ENCODE assay signal across 8 cellular contexts in the genomic region with DNA sequence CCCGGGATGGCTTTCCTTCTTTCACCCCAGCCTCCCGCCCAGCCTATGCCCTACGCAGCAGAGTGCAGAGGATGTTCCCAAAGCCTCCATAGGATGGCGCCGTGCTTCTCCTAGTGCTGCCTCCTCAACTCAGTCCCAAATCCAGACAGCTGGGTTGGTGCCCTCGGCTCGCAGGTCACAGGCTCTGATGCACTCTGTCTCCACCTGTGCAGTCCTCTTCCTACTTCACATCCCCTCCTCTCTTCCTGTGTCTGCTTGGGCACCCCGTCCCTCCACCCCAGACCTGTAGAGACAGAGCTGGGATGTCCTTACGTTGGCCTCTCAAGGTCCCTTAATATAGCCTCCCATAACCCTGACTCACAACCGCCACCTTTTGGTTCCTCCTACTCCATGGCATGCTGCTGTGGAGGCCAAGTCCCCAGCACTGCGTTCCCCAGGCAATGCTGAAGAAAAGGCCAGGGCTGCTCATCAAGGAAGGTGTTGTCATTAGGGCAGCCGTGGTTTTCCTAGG.
A peak's percentile ranks its signal among the peaks of the same experiment; 100 is the strongest.
DNase-seq lines count a peak whose midpoint lies in the region; ATAC-seq lines count a peak whose summit lies in the region.

No MANE protein-coding gene starts in this region.

- DNase-seq in COLO668 (lab: John Stamatoyannopoulos, UW; ENCODE audit: unreplicated experiment) (peak; percentile 14), T-helper 9 cell (peak; percentile 5), globus pallidus (ENCODE audit: low spot score) (peak; percentile 33), kidney glomerular epithelial cell (lab: John Stamatoyannopoulos, UW) (no peak), NCI-H1436 treated with DMSO at 0.1 percent for 48 hours (lab: John Stamatoyannopoulos, UW) (no peak)
- peak; percentile 59 for DNase-seq in stimulated activated CD4-positive, alpha-beta T cell treated with anti-CD3 and anti-CD28 coated beads, Interleukin-15, amount 100 ng/mL, for 24 hours

- ATAC-seq in HG02759 (IDR thresholded peaks at IDR 0.05; ENCODE audit: unreplicated experiment) (peak; percentile 57), HG02981 (IDR thresholded peaks at IDR 0.05; ENCODE audit: unreplicated experiment) (no peak)

Comparison
In these comparisons a context has a peak if more than half of its experiments do, and no peak if none do; other contexts are left out.
1. DNase-seq: peak in COLO668 (single experiment), T-helper 9 cell (single experiment), globus pallidus (single experiment) and stimulated activated CD4-positive, alpha-beta T cell treated with anti-CD3 and anti-CD28 coated beads, Interleukin-15, amount 100 ng/mL, for 24 hours (single experiment); none in kidney glomerular epithelial cell (single experiment) and NCI-H1436 treated with DMSO at 0.1 percent for 48 hours (single experiment).